Comparison of ENCODE assay signal across 9 cellular contexts in the genomic region with DNA sequence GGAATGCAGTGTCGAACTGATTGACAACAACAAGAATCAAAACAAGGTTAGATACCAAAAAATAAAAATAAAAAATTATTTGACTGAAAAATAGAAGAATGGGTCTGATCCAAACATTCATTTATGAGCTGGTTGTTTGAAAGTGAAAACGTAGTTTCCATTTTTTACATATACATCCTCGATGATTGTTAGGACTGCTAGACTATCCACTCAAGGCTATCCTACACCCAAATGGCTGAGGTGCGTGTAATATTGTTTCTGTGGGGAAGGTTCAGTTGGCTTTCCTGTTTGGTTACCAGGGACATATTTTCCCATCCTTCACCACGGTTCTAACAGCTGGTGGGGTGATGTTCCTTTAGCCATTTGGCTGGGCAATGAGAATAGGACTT.
A peak's percentile ranks its signal among the peaks of the same experiment; 100 is the strongest.
DNase-seq lines count a peak whose midpoint lies in the region; ATAC-seq and TF ChIP-seq lines count a peak whose summit lies in the region.
"Had no signal": no experiment of that assay in that cellular context is flagged by ENCODE, and none has a peak within 500 bp of the region (broad histone marks: within the 10 kb centered on the region; RNA-seq: fewer than 3 reads in every experiment).

No MANE protein-coding gene starts in this region.

- H3K27me3 Mint-ChIP-seq in activated T-cell treated with anti-CD3 and anti-CD28 coated beads, Interleukin-2, amount 50 U/mL, for 4 hours (ENCODE audit: low read depth), result peaks cover under 1% of the 10 kb centered on the region

- peaks cover 6% of the 10 kb centered on the region for H3K9me3 ChIP-seq in thoracic aorta

- H3K9me3 Mint-ChIP-seq in activated T-cell treated with anti-CD3 and anti-CD28 coated beads, Interleukin-2, amount 50 U/mL, for 4 hours, result peaks cover 30% of the 10 kb centered on the region

- H3K27me3 ChIP-seq in thoracic aorta (replicated peaks; ENCODE audit: insufficient read depth), result no peaks in the 10 kb centered on the region

- peaks cover 3% of the 10 kb centered on the region for H3K36me3 Mint-ChIP-seq in activated T-cell treated with anti-CD3 and anti-CD28 coated beads, Interleukin-2, amount 50 U/mL, for 4 hours (ENCODE audit: insufficient read depth)

- no peaks in the 10 kb centered on the region for H3K36me3 ChIP-seq in thoracic aorta

- peak overlapping the region; percentile 78 for H3K4me3 Mint-ChIP-seq in activated T-cell treated with anti-CD3 and anti-CD28 coated beads, Interleukin-2, amount 50 U/mL, for 4 hours

- peaks cover 10 to 19% of the 10 kb centered on the region in 2 donors for H3K4me1 ChIP-seq in thoracic aorta (ENCODE audit: control insufficient read depth in 1 of 2, low read depth in 2 of 2)

- ATAC-seq in activated T-cell treated with anti-CD3 and anti-CD28 coated beads, Interleukin-2, amount 50 U/mL, for 4 hours, result peak; percentile 13 to 18
- peak; percentile 25 for ATAC-seq in HG03432 (IDR thresholded peaks at IDR 0.05; ENCODE audit: unreplicated experiment)
- no peak for ATAC-seq in thoracic aorta (ENCODE audit: insufficient number of reproducible peaks, low FRiP score, low read depth)

- TF ChIP-seq CTCF in coronary artery (IDR thresholded peaks at IDR 0.05) (no peak), thoracic aorta (IDR thresholded peaks at IDR 0.05) (no peak)

- DNase-seq in activated T-cell treated with anti-CD3 and anti-CD28 coated beads, Interleukin-2, amount 50 U/mL, for 4 hours, result no peak
- DNase-seq in activated T-cell treated with anti-CD3 and anti-CD28 coated beads, Interleukin-2, amount 50 U/mL, for 1 hour, result no peak
- DNase-seq in coronary artery (ENCODE audit: low spot score) (no peak), thoracic aorta (ENCODE audit: low spot score) (no peak), NCI-H2029 (lab: John Stamatoyannopoulos, UW) (no peak)
- DNase-seq in stimulated activated CD4-positive, alpha-beta T cell treated with anti-CD3 and anti-CD28 coated beads, Interleukin-4, amount 100 ng/mL, for 4 hours, result no peak
- no peak for DNase-seq in stimulated activated naive CD4-positive, alpha-beta T cell (lab: John Stamatoyannopoulos, UW)
- DNase-seq: NCI-H524 had no signal

- H3K27ac ChIP-seq in coronary artery, result peak overlapping the region; percentile 60 to 72
- peak overlapping the region in 1 of 2 donors; percentile 40 for H3K27ac ChIP-seq in thoracic aorta

- peaks cover 30% of the 10 kb centered on the region for H3K4me1 Mint-ChIP-seq in activated T-cell treated with anti-CD3 and anti-CD28 coated beads, Interleukin-2, amount 50 U/mL, for 4 hours (ENCODE audit: low read depth)

- H3K4me3 ChIP-seq in coronary artery (peak overlapping the region; percentile 54), thoracic aorta (peak overlapping the region; percentile 59)
